ENCODE assay signal across 22 cellular contexts in genomic region chr22:31566484-31566883, GRCh38.
"Had no signal": no experiment of that assay in that cellular context is flagged by ENCODE, and none has a peak within 500 bp of the region (broad histone marks: within the 10 kb centered on the region; RNA-seq: fewer than 3 reads in every experiment).

No MANE protein-coding gene starts in this region.

- DNase-seq: activated CD4-positive, alpha-beta memory T cell treated with anti-CD3 and anti-CD28 coated beads, Interleukin-2, amount 10 ng/mL, durations not matched to agents 7 days and 5 days; activated CD4-positive, alpha-beta T cell treated with anti-CD3 and anti-CD28 coated beads, Interleukin-2, amount 10 ng/mL, durations not matched to agents 24 days and 14 days; activated naive CD4-positive, alpha-beta T cell treated with Interleukin-2 at 50 U/mL for 16 hours; dermis blood vessel endothelial cell; effector CD8-positive, alpha-beta T cell; erythroblast; foreskin fibroblast; kidney; lower lobe of right lung; naive thymus-derived CD8-positive, alpha-beta T cell; posterior cingulate gyrus; right lobe of liver; SJCRH30; small intestine; stimulated activated CD4-positive, alpha-beta T cell treated with anti-CD3 and anti-CD28 coated beads, Interleukin-2, amount 100 ng/mL, for 24 hours; T-helper 9 cell; upper lobe of left lung had no signal

- H3K9ac ChIP-seq: neural progenitor cell had no signal

- H3K4me1 Mint-ChIP-seq: neural progenitor cell had no signal

- H3K4me1 ChIP-seq: ascending aorta, neural progenitor cell, right lobe of liver, SJCRH30, upper lobe of left lung had no signal

- H3K4me3 ChIP-seq: ascending aorta, lower lobe of right lung, neural progenitor cell, right lobe of liver, SJCRH30, upper lobe of left lung had no signal

- H3K4me3 Mint-ChIP-seq: activated CD4-positive, alpha-beta memory T cell treated with anti-CD3 and anti-CD28 coated beads, Interleukin-2, amount 10 ng/mL, durations not matched to agents 7 days and 5 days; activated CD4-positive, alpha-beta T cell treated with anti-CD3 and anti-CD28 coated beads, Interleukin-2, amount 10 ng/mL, durations not matched to agents 24 days and 14 days; naive thymus-derived CD8-positive, alpha-beta T cell; neural progenitor cell; stimulated activated memory B cell treated with anti-CD40 and anti-IgM and Interleukin-4, amounts not matched to agents 10 μg/mL and 1 μg/mL and 100 μg/mL, for 72 hours had no signal

- H3K27me3 Mint-ChIP-seq: activated CD4-positive, alpha-beta memory T cell treated with anti-CD3 and anti-CD28 coated beads, Interleukin-2, amount 10 ng/mL, durations not matched to agents 7 days and 5 days; activated CD4-positive, alpha-beta T cell treated with anti-CD3 and anti-CD28 coated beads, Interleukin-2, amount 10 ng/mL, durations not matched to agents 24 days and 14 days; naive thymus-derived CD8-positive, alpha-beta T cell; stimulated activated memory B cell treated with anti-CD40 and anti-IgM and Interleukin-4, amounts not matched to agents 10 μg/mL and 1 μg/mL and 100 μg/mL, for 72 hours had no signal

- H3K9me3 Mint-ChIP-seq: activated CD4-positive, alpha-beta memory T cell treated with anti-CD3 and anti-CD28 coated beads, Interleukin-2, amount 10 ng/mL, durations not matched to agents 7 days and 5 days; activated CD4-positive, alpha-beta T cell treated with anti-CD3 and anti-CD28 coated beads, Interleukin-2, amount 10 ng/mL, durations not matched to agents 24 days and 14 days; naive thymus-derived CD8-positive, alpha-beta T cell; neural progenitor cell; stimulated activated memory B cell treated with anti-CD40 and anti-IgM and Interleukin-4, amounts not matched to agents 10 μg/mL and 1 μg/mL and 100 μg/mL, for 72 hours had no signal

- H3K27me3 ChIP-seq: ascending aorta, neural progenitor cell, right lobe of liver, SJCRH30, upper lobe of left lung had no signal

- H3K27ac ChIP-seq: ascending aorta, lower lobe of right lung, neural progenitor cell, right lobe of liver, SJCRH30, upper lobe of left lung had no signal

- H3K9me3 ChIP-seq: ascending aorta, lower lobe of right lung, right lobe of liver, SJCRH30, upper lobe of left lung had no signal

- H3K36me3 ChIP-seq: neural progenitor cell, right lobe of liver, SJCRH30 had no signal

- H3K27ac Mint-ChIP-seq: activated CD4-positive, alpha-beta memory T cell treated with anti-CD3 and anti-CD28 coated beads, Interleukin-2, amount 10 ng/mL, durations not matched to agents 7 days and 5 days; activated CD4-positive, alpha-beta T cell treated with anti-CD3 and anti-CD28 coated beads, Interleukin-2, amount 10 ng/mL, durations not matched to agents 24 days and 14 days; neural progenitor cell had no signal

- H2AFZ ChIP-seq: neural progenitor cell had no signal

- H3K4me2 ChIP-seq: neural progenitor cell had no signal

- ATAC-seq: activated CD4-positive, CD25-positive, alpha-beta regulatory T cell treated with anti-CD3 and anti-CD28 coated beads, Interleukin-2, amount 50 U/mL, for 24 hours; left lobe of liver; lower lobe of right lung; naive thymus-derived CD8-positive, alpha-beta T cell; right lobe of liver; stimulated activated memory B cell treated with anti-CD40 and anti-IgM and Interleukin-4, amounts not matched to agents 10 μg/mL and 1 μg/mL and 100 μg/mL, for 72 hours had no signal
